ENCODE assay signal across 12 cellular contexts in genomic region chr3:49416867-49417266, GRCh38. TPM values are rescaled to one million over a fixed set of nuclear protein-coding genes. Genes with fewer than 3 reads are reported as not detected.
DNase-seq lines count a peak whose midpoint lies in the region; ATAC-seq and TF ChIP-seq lines count a peak whose summit lies in the region.
"Had no signal": no experiment of that assay in that cellular context is flagged by ENCODE, and none has a peak within 500 bp of the region (broad histone marks: within the 10 kb centered on the region; RNA-seq: fewer than 3 reads in every experiment).

No MANE protein-coding gene starts in this region.

- no peaks in the 10 kb centered on the region for H3K27me3 ChIP-seq in esophagus (ENCODE audit: control insufficient read depth in 1 of 2, insufficient read depth in 2 of 2, low read length in 2 of 2)
- no peaks in the 10 kb centered on the region for H3K27me3 ChIP-seq in osteoblast (ENCODE audit: insufficient read depth, low read length)
- H3K27me3 ChIP-seq: hepatocyte had no signal

- no peak for TF ChIP-seq CTCF in osteoblast (IDR thresholded peaks at IDR 0.05; ENCODE audit: extremely low read depth, low read depth, low read length)

- no peaks in the 10 kb centered on the region for H3K9me3 Mint-ChIP-seq in activated T-cell treated with anti-CD3 and anti-CD28 coated beads, Interleukin-2, amount 50 U/mL, for 24 hours
- no peaks in the 10 kb centered on the region for H3K9me3 Mint-ChIP-seq in stimulated activated effector memory CD8-positive, alpha-beta T cell treated with anti-CD3 and anti-CD28 coated beads, Interleukin-12 subunit alpha, Interleukin-12 subunit beta, amount 100 ng/mL, for 72 hours

- H3K9me3 ChIP-seq in T-helper 17 cell (ENCODE audit: control insufficient read depth, low read length, poor library complexity, severe bottlenecking) (no peaks in the 10 kb centered on the region), esophagus (ENCODE audit: control insufficient read depth in 2 of 2, insufficient read depth in 1 of 2, low read depth in 1 of 2, low read length in 1 of 2) (no peaks in the 10 kb centered on the region), osteoblast (ENCODE audit: low read depth, low read length) (no peaks in the 10 kb centered on the region)

- H3K4me1 ChIP-seq in esophagus (ENCODE audit: control insufficient read depth in 2 of 2, insufficient read depth in 2 of 2, low read length in 1 of 2) (peaks cover 19 to 24% of the 10 kb centered on the region in 2 donors), osteoblast (ENCODE audit: insufficient read depth, low read length) (peaks cover 28% of the 10 kb centered on the region)

- H3K4me3 ChIP-seq in esophagus (ENCODE audit: low read depth in 1 of 2, low read length in 2 of 2) (no peak overlapping the region), osteoblast (ENCODE audit: insufficient read depth, low read length) (no peak overlapping the region)
- H3K4me3 ChIP-seq: hepatocyte had no signal

- no peak overlapping the region for H3K4me3 Mint-ChIP-seq in activated T-cell treated with anti-CD3 and anti-CD28 coated beads, Interleukin-2, amount 50 U/mL, for 24 hours
- peak overlapping the region; percentile 90 for H3K4me3 Mint-ChIP-seq in T-helper 17 cell
- H3K4me3 Mint-ChIP-seq in stimulated activated effector memory CD8-positive, alpha-beta T cell treated with anti-CD3 and anti-CD28 coated beads, Interleukin-12 subunit alpha, Interleukin-12 subunit beta, amount 100 ng/mL, for 72 hours: peak overlapping the region; percentile 68

- DNase-seq in activated T-cell treated with anti-CD3 and anti-CD28 coated beads, Interleukin-2, amount 50 U/mL, for 24 hours: no peak
- no peak for DNase-seq in activated T-cell treated with anti-CD3 and anti-CD28 coated beads, Interleukin-2, amount 50 U/mL, for 1 hour
- DNase-seq in T-helper 17 cell (no peak), osteoblast (ENCODE audit: insufficient read length, low spot score, missing footprints) (no peak)
- no peak for DNase-seq in stimulated activated effector memory CD8-positive, alpha-beta T cell treated with anti-CD3 and anti-CD28 coated beads, Interleukin-12 subunit alpha, Interleukin-12 subunit beta, amount 100 ng/mL, for 72 hours (ENCODE audit: low spot score in 2 of 2)
- DNase-seq: ACHN, activated gamma-delta T cell, NCI-H2029 had no signal

- peaks cover 31% of the 10 kb centered on the region for H3K79me2 ChIP-seq in osteoblast (ENCODE audit: insufficient read depth, low read length)

- ATAC-seq in T-helper 17 cell (no peak), HG03039 (IDR thresholded peaks at IDR 0.05; ENCODE audit: unreplicated experiment) (no peak), GM21515 (IDR thresholded peaks at IDR 0.05; ENCODE audit: unreplicated experiment) (no peak)
- no peak for ATAC-seq in stimulated activated effector memory CD8-positive, alpha-beta T cell treated with anti-CD3 and anti-CD28 coated beads, Interleukin-12 subunit alpha, Interleukin-12 subunit beta, amount 100 ng/mL, for 72 hours

- no peak overlapping the region for H3K4me2 ChIP-seq in osteoblast (ENCODE audit: insufficient read depth, low read length)
- H3K4me2 ChIP-seq: hepatocyte had no signal

- peaks cover 0 to 10% of the 10 kb centered on the region in 2 donors for H3K36me3 ChIP-seq in esophagus (ENCODE audit: control insufficient read depth in 2 of 2, insufficient read depth in 2 of 2, low read length in 1 of 2)
- H3K36me3 ChIP-seq in osteoblast (ENCODE audit: insufficient read depth, low read length): peaks cover 33% of the 10 kb centered on the region

- peaks cover 67% of the 10 kb centered on the region for H3K36me3 Mint-ChIP-seq in activated T-cell treated with anti-CD3 and anti-CD28 coated beads, Interleukin-2, amount 50 U/mL, for 24 hours (ENCODE audit: low read depth)
- peaks cover 2% of the 10 kb centered on the region for H3K36me3 Mint-ChIP-seq in T-helper 17 cell (ENCODE audit: low read depth)
- peaks cover 58% of the 10 kb centered on the region for H3K36me3 Mint-ChIP-seq in stimulated activated effector memory CD8-positive, alpha-beta T cell treated with anti-CD3 and anti-CD28 coated beads, Interleukin-12 subunit alpha, Interleukin-12 subunit beta, amount 100 ng/mL, for 72 hours

- H3K4me1 Mint-ChIP-seq in activated T-cell treated with anti-CD3 and anti-CD28 coated beads, Interleukin-2, amount 50 U/mL, for 24 hours (ENCODE audit: low read depth): peaks cover 70% of the 10 kb centered on the region
- peaks cover 47% of the 10 kb centered on the region for H3K4me1 Mint-ChIP-seq in T-helper 17 cell
- H3K4me1 Mint-ChIP-seq in stimulated activated effector memory CD8-positive, alpha-beta T cell treated with anti-CD3 and anti-CD28 coated beads, Interleukin-12 subunit alpha, Interleukin-12 subunit beta, amount 100 ng/mL, for 72 hours: peaks cover 74% of the 10 kb centered on the region

- no peaks in the 10 kb centered on the region for H3K27me3 Mint-ChIP-seq in activated T-cell treated with anti-CD3 and anti-CD28 coated beads, Interleukin-2, amount 50 U/mL, for 24 hours
- H3K27me3 Mint-ChIP-seq in T-helper 17 cell: no peaks in the 10 kb centered on the region

- no peak overlapping the region for H2AFZ ChIP-seq in osteoblast (ENCODE audit: low read length)
- H2AFZ ChIP-seq: hepatocyte had no signal

- H4K20me1 ChIP-seq in osteoblast (ENCODE audit: insufficient read depth, low read length): peaks cover 2% of the 10 kb centered on the region

- 93 to 96% methylated on average over 2 of the region's 2 CpGs for WGBS in esophagus, 2 donors

- H3K27ac ChIP-seq in esophagus (ENCODE audit: low read depth in 2 of 2, low read length in 1 of 2) (peak overlapping the region; percentile 8 to 27), osteoblast (ENCODE audit: low read depth, low read length) (no peak overlapping the region)
- H3K27ac ChIP-seq: hepatocyte had no signal

- H3K27ac Mint-ChIP-seq in activated T-cell treated with anti-CD3 and anti-CD28 coated beads, Interleukin-2, amount 50 U/mL, for 24 hours: peak overlapping the region; percentile 90
- H3K27ac Mint-ChIP-seq in T-helper 17 cell: peak overlapping the region; percentile 99
- H3K27ac Mint-ChIP-seq in stimulated activated effector memory CD8-positive, alpha-beta T cell treated with anti-CD3 and anti-CD28 coated beads, Interleukin-12 subunit alpha, Interleukin-12 subunit beta, amount 100 ng/mL, for 72 hours: peak overlapping the region; percentile 97

RNA-seq across cellular contexts. Expression of gene TCTA, which starts 4.6 kb away (rescaled TPM):
- total RNA-seq in T-helper 17 cell (10 to 100 TPM; 23.4 to 27.0 TPM), osteoblast (35.8 and 37.4 TPM in 2 replicates)
- polyA plus RNA-seq in esophagus: 10 to 100 TPM; 11.3 to 14.5 TPM

RNA-seq across cellular contexts. Expression of gene RHOA, which starts 5.1 kb away (rescaled TPM):
- total RNA-seq in T-helper 17 cell (100 to 1,000 TPM; 274 to 317 TPM), osteoblast (860 and 899 TPM in 2 replicates)
- polyA plus RNA-seq in esophagus: 100 to 1,000 TPM; 162 to 244 TPM

RNA-seq across cellular contexts. Expression of gene AMT, which starts 5.4 kb away (rescaled TPM):
- total RNA-seq in T-helper 17 cell: 1 to 10 TPM; 5.9 to 8.3 TPM
- 10 to 100 TPM in 1 of 2 donors, 1 to 10 TPM in 1; 3.4 to 14.2 TPM for polyA plus RNA-seq in esophagus
- 1.1 and 1.2 TPM in 2 replicates for total RNA-seq in osteoblast

RNA-seq across cellular contexts. Expression of gene NICN1, which starts 12.3 kb away (rescaled TPM):
- 10 to 100 TPM; 17.5 to 18.5 TPM for total RNA-seq in T-helper 17 cell
- polyA plus RNA-seq in esophagus: 1 to 10 TPM; 5.0 to 7.0 TPM
- total RNA-seq in osteoblast: 3.8 and 4.7 TPM in 2 replicates

RNA-seq across cellular contexts. Expression of gene DAG1, which starts 53.2 kb away (rescaled TPM):
- total RNA-seq in T-helper 17 cell: 10 to 100 TPM; 18.0 to 18.9 TPM
- 10 to 100 TPM in 1 of 2 donors, 1 to 10 TPM in 1; 8.6 to 18.8 TPM for polyA plus RNA-seq in esophagus
- 55.4 and 58.3 TPM in 2 replicates for total RNA-seq in osteoblast
